Comparison of ENCODE assay signal across 17 cellular contexts in the genomic region with DNA sequence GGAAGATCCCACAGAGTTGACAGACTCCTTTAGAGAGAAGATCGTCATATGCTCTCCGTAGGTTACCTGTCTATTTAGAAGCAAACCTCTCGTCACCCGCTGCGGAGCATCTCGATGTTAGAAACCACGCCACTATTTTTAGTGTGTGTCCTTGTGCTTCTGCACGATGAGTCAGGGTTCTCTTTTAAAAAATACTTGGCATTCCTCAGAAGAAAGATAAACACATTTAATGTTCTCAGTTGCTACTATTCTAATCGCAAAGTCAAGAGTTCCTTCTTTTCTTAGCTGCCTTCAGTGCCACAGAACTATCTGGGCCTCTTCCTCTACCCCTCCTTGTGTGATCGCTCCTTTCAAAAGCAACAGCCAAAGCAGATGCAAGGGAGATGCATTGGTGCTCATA.
DNase-seq lines count a peak whose midpoint lies in the region; ATAC-seq, FAIRE-seq and TF ChIP-seq lines count a peak whose summit lies in the region.
"Had no signal": no experiment of that assay in that cellular context is flagged by ENCODE, and none has a peak within 500 bp of the region (broad histone marks: within the 10 kb centered on the region; RNA-seq: fewer than 3 reads in every experiment).

No MANE protein-coding gene starts in this region.

- POLR2A ChIA-PET in HepG2 (lab: Yijun Ruan, JAX) (no interaction called here), endothelial cell of umbilical vein (lab: Charles Lee) (no interaction called here)

- CTCF ChIA-PET in HepG2 (lab: Yijun Ruan, JAX; ENCODE audit: low intra/inter-chr PET ratio, low total read pairs) (no interaction called here), endothelial cell of umbilical vein (lab: Charles Lee) (interaction anchor here (1.4 kb wide), 1 partner anchor 118 kb away, joined by 3 read pairs; no protein-coding TSS in a partner anchor)

- H2AFZ ChIP-seq in HepG2 (ENCODE audit: low read length) (no peak overlapping the region), endothelial cell of umbilical vein (ENCODE audit: low read depth, low read length) (no peak overlapping the region)

- no peak overlapping the region for H3K27ac ChIP-seq in liver (ENCODE audit: low read depth in 1 of 2, low read length in 2 of 2)
- H3K27ac ChIP-seq in HepG2 (ENCODE audit: extremely low read length, insufficient read depth, low read length), result no peak overlapping the region
- H3K27ac ChIP-seq in endothelial cell of umbilical vein (ENCODE audit: insufficient read depth, low read depth, low read length), result no peak overlapping the region
- peak overlapping the region; percentile 31 for H3K27ac ChIP-seq in mesodermal cell (ENCODE audit: low read depth, low read length, severe bottlenecking)
- no peak overlapping the region for H3K27ac ChIP-seq in foreskin keratinocyte

- no peak for TF ChIP-seq POLR2A in HepG2 (IDR thresholded peaks at IDR 0.05; ENCODE audit: insufficient read depth in 1 of 2, low read depth in 2 of 2, low read length in 2 of 2)
- no peak for TF ChIP-seq POLR2A in endothelial cell of umbilical vein (IDR thresholded peaks at IDR 0.05; ENCODE audit: low read depth, low read length)

- no peak for TF ChIP-seq RAD21 in liver (IDR thresholded peaks at IDR 0.05)
- TF ChIP-seq RAD21 in HepG2 (CRISPR knock-in tag; IDR thresholded peaks at IDR 0.05), result no peak

- DNase-seq in HepG2 (ENCODE audit: low spot score), result no peak
- DNase-seq in endothelial cell of umbilical vein (ENCODE audit: low read depth, low spot score), result peak; percentile 27
- no peak for DNase-seq in foreskin keratinocyte
- DNase-seq in NCI-H345 treated with DMSO at 0.1 percent for 48 hours (lab: John Stamatoyannopoulos, UW; ENCODE audit: unreplicated experiment), result no peak
- DNase-seq: activated CD4-positive, alpha-beta memory T cell treated with anti-CD3 and anti-CD28 coated beads, Interleukin-2, amount 10 ng/mL, durations not matched to agents 7 days and 5 days; activated naive CD8-positive, alpha-beta T cell treated with anti-CD3 and anti-CD28 coated beads, Interleukin-2, amount 10 ng/mL, durations not matched to agents 7 days and 5 days; CD4-positive, alpha-beta memory T cell; DMS79 treated with DMSO at 0.1 percent for 48 hours; KG1; kidney; stimulated activated CD4-positive, alpha-beta T cell treated with anti-CD3 and anti-CD28 coated beads, Interleukin-12 subunit alpha, Interleukin-12 subunit beta, amount 100 ng/mL, for 4 hours; stimulated activated naive CD4-positive, alpha-beta T cell had no signal

- FAIRE-seq in HepG2 (lab: Jason Lieb, UNC) (no peak), endothelial cell of umbilical vein (lab: Jason Lieb, UNC) (no peak)
- FAIRE-seq: endometrium, kidney had no signal

- TF ChIP-seq CTCF in liver (IDR thresholded peaks at IDR 0.05; ENCODE audit: low read depth, low read length, missing input control), result no peak
- no peak for TF ChIP-seq CTCF in HepG2 (CRISPR knock-in tag; IDR thresholded peaks at IDR 0.05)
- no peak for TF ChIP-seq CTCF in endothelial cell of umbilical vein (IDR thresholded peaks at IDR 0.05; ENCODE audit: extremely low read depth in 1 of 2, insufficient read depth in 1 of 2, low read depth in 1 of 2, low read length in 2 of 2)
- no peak for TF ChIP-seq CTCF in foreskin keratinocyte (conservative IDR thresholded peaks at IDR 0.05)

- no peaks in the 10 kb centered on the region for H3K4me1 ChIP-seq in liver (ENCODE audit: control insufficient read depth in 4 of 4, insufficient read depth in 4 of 4, low read length in 3 of 4)
- H3K4me1 ChIP-seq in HepG2 (ENCODE audit: insufficient read depth, low read length), result no peaks in the 10 kb centered on the region
- peaks cover 7% of the 10 kb centered on the region for H3K4me1 ChIP-seq in endothelial cell of umbilical vein (ENCODE audit: control insufficient read depth, extremely low read depth, insufficient read depth, low read length)
- H3K4me1 ChIP-seq in mesodermal cell (ENCODE audit: control insufficient read depth, insufficient read depth, low read length, poor library complexity, severe bottlenecking), result no peaks in the 10 kb centered on the region
- no peaks in the 10 kb centered on the region for H3K4me1 ChIP-seq in foreskin keratinocyte

- no peaks in the 10 kb centered on the region for H4K20me1 ChIP-seq in HepG2 (ENCODE audit: insufficient read depth, low read length)
- H4K20me1 ChIP-seq in endothelial cell of umbilical vein (replicated peaks; ENCODE audit: control insufficient read depth, extremely low read depth, insufficient read depth, low read length), result no peaks in the 10 kb centered on the region

- TF ChIP-seq EP300 in HepG2 (IDR thresholded peaks at IDR 0.05; ENCODE audit: low read depth in 2 of 2, low read length in 2 of 2) (no peak), HepG2 (CRISPR knock-in tag; IDR thresholded peaks at IDR 0.05; ENCODE audit: borderline replicate concordance) (no peak)

- BruUV-seq in HepG2 (replicated peaks; lab: Mats Ljungman, UMichigan) (no TSS peak), endothelial cell of umbilical vein (replicated peaks; lab: Mats Ljungman, UMichigan) (no TSS peak)

- H3K9me3 ChIP-seq in liver (ENCODE audit: control insufficient read depth in 4 of 4, low read length in 3 of 4) (no peaks in the 10 kb centered on the region), HepG2 (ENCODE audit: low read length) (no peaks in the 10 kb centered on the region), endothelial cell of umbilical vein (replicated peaks; ENCODE audit: control insufficient read depth, insufficient read depth, low read length) (no peaks in the 10 kb centered on the region), mesodermal cell (ENCODE audit: control insufficient read depth, low read length) (no peaks in the 10 kb centered on the region)

- intact Hi-C loops in HepG2 (cut with micrococcal nuclease; ENCODE audit: unreplicated experiment) (no loop called here), endothelial cell of umbilical vein (cut with micrococcal nuclease) (no loop called here)

- H3K27me3 ChIP-seq in liver (ENCODE audit: control insufficient read depth in 4 of 4, insufficient read depth in 4 of 4, low read length in 3 of 4) (no peaks in the 10 kb centered on the region), HepG2 (ENCODE audit: control insufficient read depth in 1 of 2, insufficient read depth in 2 of 2, low read length in 2 of 2) (peaks cover 0 to 4% of the 10 kb centered on the region in 2 experiments; a peak in 1 of 5 replicates), endothelial cell of umbilical vein (ENCODE audit: control insufficient read depth in 2 of 2, insufficient read depth in 2 of 2, low read length in 2 of 2) (no peaks in the 10 kb centered on the region), foreskin keratinocyte (no peaks in the 10 kb centered on the region)

- H3K79me2 ChIP-seq in HepG2 (ENCODE audit: insufficient read depth, low read length) (no peaks in the 10 kb centered on the region), endothelial cell of umbilical vein (ENCODE audit: control insufficient read depth, insufficient read depth, low read length) (no peaks in the 10 kb centered on the region)

- dilution Hi-C loops in endothelial cell of umbilical vein (cut with MboI; ENCODE audit: extremely low pct_ligation_motif_present, low sequenced_read_pairs), result no loop called here

- H3K4me2 ChIP-seq in HepG2 (ENCODE audit: low read depth, low read length) (no peak overlapping the region), endothelial cell of umbilical vein (ENCODE audit: insufficient read depth, low read length) (peak overlapping the region; percentile 33)

- H3K9ac ChIP-seq in liver (ENCODE audit: low read depth in 1 of 2, low read length in 2 of 2) (no peak overlapping the region), HepG2 (ENCODE audit: insufficient read depth, low read depth, low read length) (no peak overlapping the region), endothelial cell of umbilical vein (replicated peaks; ENCODE audit: extremely low read depth, insufficient read depth, low read length) (no peak overlapping the region)

- no peaks in the 10 kb centered on the region for H3K36me3 ChIP-seq in liver (ENCODE audit: control insufficient read depth in 4 of 4, insufficient read depth in 3 of 4, low read depth in 1 of 4, low read length in 3 of 4)
- H3K36me3 ChIP-seq in HepG2 (replicated peaks in 1 of 2; ENCODE audit: control insufficient read depth in 1 of 2, insufficient read depth in 2 of 2, low read length in 2 of 2), result no peaks in the 10 kb centered on the region
- H3K36me3 ChIP-seq in endothelial cell of umbilical vein (ENCODE audit: control insufficient read depth in 2 of 2, extremely low read depth in 1 of 2, insufficient read depth in 2 of 2, low read length in 2 of 2), result no peaks in the 10 kb centered on the region
- H3K36me3 ChIP-seq in mesodermal cell (ENCODE audit: control insufficient read depth, insufficient read depth, low read length), result no peaks in the 10 kb centered on the region

- 79% methylated on average over 10 of the region's 10 CpGs for WGBS in liver
- WGBS in HepG2 (ENCODE audit: low lambda C conversion rate), result 49% methylated on average over 10 of the region's 10 CpGs
- WGBS in mesodermal cell (ENCODE audit: insufficient coverage in 2 of 2), 2 experiments, result 87 to 93% methylated on average over 5 to 7 of the region's 10 CpGs

- in situ Hi-C loops in HepG2 (cut with HindIII; ENCODE audit: extremely low pct_ligation_motif_present, low pct_unique_long_range_greater_than_20kb), result no loop called here

- H3K4me3 ChIP-seq in liver (ENCODE audit: low read depth in 1 of 3, low read length in 3 of 3) (no peak overlapping the region), HepG2 (replicated peaks in 1 of 3; ENCODE audit: insufficient read depth in 1 of 3, low read depth in 2 of 3, low read length in 3 of 3) (no peak overlapping the region), endothelial cell of umbilical vein (replicated peaks in 1 of 3; ENCODE audit: insufficient read depth in 1 of 3, low read depth in 1 of 3, low read length in 3 of 3) (no peak overlapping the region), mesodermal cell (ENCODE audit: extremely low read depth, insufficient read depth, low read length, poor library complexity, severe bottlenecking) (no peak overlapping the region)

- no peaks in the 10 kb centered on the region for H3K9me1 ChIP-seq in endothelial cell of umbilical vein (replicated peaks; ENCODE audit: control insufficient read depth, extremely low read depth, insufficient read depth, low read length)

- ATAC-seq in HepG2, result no peak
- ATAC-seq in GM21515 (IDR thresholded peaks at IDR 0.05; ENCODE audit: unreplicated experiment), result no peak
- no peak for ATAC-seq in foreskin keratinocyte
- no peak for ATAC-seq in GM18502 (IDR thresholded peaks at IDR 0.05; ENCODE audit: poor library complexity, unreplicated experiment)

TF ChIP-seq in liver, 16 proteins besides CTCF, POLR2A, EP300 and RAD21:
- TF ChIP-seq NR2F2 (IDR thresholded peaks at IDR 0.05) (peak; percentile 30), EGR1 (IDR thresholded peaks at IDR 0.05; ENCODE audit: low read depth in 2 of 2) (no peak)

TF ChIP-seq in endothelial cell of umbilical vein, 7 proteins besides CTCF, POLR2A, EP300 and RAD21 (continues in another document):
- TF ChIP-seq MYC (IDR thresholded peaks at IDR 0.05; ENCODE audit: low read depth, low read length) (no peak), POLR2AphosphoS5 (IDR thresholded peaks at IDR 0.05; ENCODE audit: insufficient read depth, low read depth, low read length) (no peak)
- TF ChIP-seq, protein P1, sequence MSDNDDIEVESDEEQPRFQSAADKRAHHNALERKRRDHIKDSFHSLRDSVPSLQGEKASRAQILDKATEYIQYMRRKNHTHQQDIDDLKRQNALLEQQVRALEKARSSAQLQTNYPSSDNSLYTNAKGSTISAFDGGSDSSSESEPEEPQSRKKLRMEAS (IDR thresholded peaks at IDR 0.05; ENCODE audit: insufficient read depth, insufficient read length), result no peak
